In the genomic region with DNA sequence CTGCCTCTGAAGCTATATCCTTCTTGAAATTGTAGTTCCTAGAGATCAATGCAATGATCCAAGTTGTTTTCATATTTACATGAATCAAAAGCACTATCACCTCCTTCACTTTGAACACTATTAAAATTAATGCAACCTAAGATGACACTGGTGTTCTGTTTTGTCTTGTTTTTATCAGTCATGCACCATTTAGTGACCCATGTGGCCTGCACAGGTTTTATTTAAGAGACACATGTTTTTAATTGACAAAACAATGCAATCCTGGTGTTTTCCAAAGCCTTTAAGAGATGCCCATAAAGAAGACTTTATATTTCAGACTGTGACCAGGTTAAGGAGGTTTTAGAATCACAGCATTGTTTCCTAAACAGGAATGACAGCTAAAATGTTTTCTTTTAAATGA, we compare ENCODE assay signal across 6 cellular contexts.
"Had no signal": no experiment of that assay in that cellular context is flagged by ENCODE, and none has a peak within 500 bp of the region (broad histone marks: within the 10 kb centered on the region; RNA-seq: fewer than 3 reads in every experiment).

No MANE protein-coding gene starts in this region.

- DNase-seq: IMR-90, KBM-7 had no signal

- ATAC-seq: K562 had no signal

- FAIRE-seq: HTR-8/SVneo, K562 had no signal

- H3K4me3 Mint-ChIP-seq: IgD-negative memory B cell had no signal

- H3K27ac Mint-ChIP-seq: IgD-negative memory B cell had no signal

- H3K4me3 ChIP-seq: K562 had no signal

- H3K27ac ChIP-seq: HL-60 had no signal
